Comparison of ENCODE assay signal across 36 cellular contexts in genomic region chr14:95353007-95353406, GRCh38.
"Had no signal": no experiment of that assay in that cellular context is flagged by ENCODE, and none has a peak within 500 bp of the region (broad histone marks: within the 10 kb centered on the region; RNA-seq: fewer than 3 reads in every experiment).

No MANE protein-coding gene starts in this region.

- H3K27ac Mint-ChIP-seq: activated CD4-positive, alpha-beta memory T cell treated with anti-CD3 and anti-CD28 coated beads, Interleukin-2, amount 10 ng/mL, durations not matched to agents 7 days and 5 days; activated CD4-positive, alpha-beta T cell treated with anti-CD3 and anti-CD28 coated beads for 36 hours; activated CD4-positive, alpha-beta T cell treated with anti-CD3 and anti-CD28 coated beads, Interleukin-2, amount 10 ng/mL, durations not matched to agents 7 days and 5 days; activated CD8-positive, alpha-beta memory T cell treated with anti-CD3 and anti-CD28 coated beads, Interleukin-2, amount 10 ng/mL, durations not matched to agents 7 days and 5 days; activated CD8-positive, alpha-beta T cell treated with anti-CD3 and anti-CD28 coated beads, Interleukin-2, amount 10 ng/mL, durations not matched to agents 7 days and 5 days; activated naive CD4-positive, alpha-beta T cell treated with anti-CD3 and anti-CD28 coated beads, Interleukin-2, amount 10 ng/mL, durations not matched to agents 7 days and 5 days; activated naive CD4-positive, alpha-beta T cell treated with anti-CD3 and anti-CD28 coated beads, Interleukin-2, amount 50 U/mL, for 24 hours; activated naive CD8-positive, alpha-beta T cell; activated naive CD8-positive, alpha-beta T cell treated with anti-CD3 and anti-CD28 coated beads, Interleukin-2, amount 10 ng/mL, durations not matched to agents 7 days and 5 days; activated naive CD8-positive, alpha-beta T cell treated with anti-CD3 and anti-CD28 coated beads, Interleukin-2, amount 50 U/mL, for 24 hours; activated T-cell treated with anti-CD3 and anti-CD28 coated beads, Interleukin-2, amount 50 U/mL, for 24 hours; activated T-helper 2 cell treated with anti-CD3 and anti-CD28 coated beads, Interferon-gamma antibody, Interleukin-2, Interleukin-4, amounts not matched to agents 10 μg/mL and 5 μg/mL and 100 μg/mL, durations not matched to agents 14 hours and 24 hours and 36 hours; brain; T-helper 1 cell treated with Interleukin-12 subunit alpha and Interleukin-12 subunit beta and Interleukin-4 antibody, amounts not matched to agents 30 μg/mL and 1 μg/mL, for 36 hours; T-helper 2 cell treated with Interferon-gamma antibody and Interleukin-4, amounts not matched to agents 5 μg/mL and 100 μg/mL, for 36 hours had no signal

- H3K4me3 ChIP-seq: ascending aorta, cardiac muscle cell had no signal

- H3K4me1 ChIP-seq: ascending aorta had no signal

- FAIRE-seq: bronchial epithelial cell, TTC549 had no signal

- H3K27me3 ChIP-seq: ascending aorta had no signal

- H3K4me3 Mint-ChIP-seq: activated CD4-positive, alpha-beta memory T cell treated with anti-CD3 and anti-CD28 coated beads, Interleukin-2, amount 10 ng/mL, durations not matched to agents 7 days and 5 days; activated CD4-positive, alpha-beta T cell treated with anti-CD3 and anti-CD28 coated beads for 36 hours; activated CD4-positive, alpha-beta T cell treated with anti-CD3 and anti-CD28 coated beads, Interleukin-2, amount 10 ng/mL, durations not matched to agents 7 days and 5 days; activated CD8-positive, alpha-beta memory T cell treated with anti-CD3 and anti-CD28 coated beads, Interleukin-2, amount 10 ng/mL, durations not matched to agents 7 days and 5 days; activated CD8-positive, alpha-beta T cell treated with anti-CD3 and anti-CD28 coated beads, Interleukin-2, amount 10 ng/mL, durations not matched to agents 7 days and 5 days; activated naive CD4-positive, alpha-beta T cell treated with anti-CD3 and anti-CD28 coated beads, Interleukin-2, amount 10 ng/mL, durations not matched to agents 7 days and 5 days; activated naive CD4-positive, alpha-beta T cell treated with anti-CD3 and anti-CD28 coated beads, Interleukin-2, amount 50 U/mL, for 24 hours; activated naive CD8-positive, alpha-beta T cell; activated naive CD8-positive, alpha-beta T cell treated with anti-CD3 and anti-CD28 coated beads, Interleukin-2, amount 10 ng/mL, durations not matched to agents 7 days and 5 days; activated naive CD8-positive, alpha-beta T cell treated with anti-CD3 and anti-CD28 coated beads, Interleukin-2, amount 50 U/mL, for 24 hours; activated T-cell treated with anti-CD3 and anti-CD28 coated beads, Interleukin-2, amount 50 U/mL, for 24 hours; brain; central memory CD8-positive, alpha-beta T cell; T-helper 1 cell treated with Interleukin-12 subunit alpha and Interleukin-12 subunit beta and Interleukin-4 antibody, amounts not matched to agents 30 μg/mL and 1 μg/mL, for 36 hours; T-helper 2 cell treated with Interferon-gamma antibody and Interleukin-4, amounts not matched to agents 5 μg/mL and 100 μg/mL, for 36 hours had no signal

- DNase-seq: activated CD4-positive, alpha-beta memory T cell treated with anti-CD3 and anti-CD28 coated beads, Interleukin-2, amount 10 ng/mL, durations not matched to agents 7 days and 5 days; activated CD4-positive, alpha-beta T cell treated with anti-CD3 and anti-CD28 coated beads for 1 hour; activated CD4-positive, alpha-beta T cell treated with anti-CD3 and anti-CD28 coated beads for 36 hours; activated CD4-positive, alpha-beta T cell treated with anti-CD3 and anti-CD28 coated beads for 48 hours; activated CD4-positive, alpha-beta T cell treated with anti-CD3 and anti-CD28 coated beads, Interleukin-2, amount 10 ng/mL, durations not matched to agents 7 days and 5 days; activated CD4-positive, alpha-beta T cell treated with anti-CD3 and anti-CD28 coated beads, Interleukin-2, amount 50 U/mL, for 48 hours; activated CD4-positive, CD25-positive, alpha-beta regulatory T cell; activated CD8-positive, alpha-beta memory T cell treated with anti-CD3 and anti-CD28 coated beads, Interleukin-2, amount 50 U/mL, for 48 hours; activated CD8-positive, alpha-beta T cell treated with anti-CD3 and anti-CD28 coated beads, Interleukin-2, amount 10 ng/mL, durations not matched to agents 7 days and 5 days; activated effector memory CD4-positive, alpha-beta T cell treated with Interleukin-2 at 50 U/mL for 16 hours; activated gamma-delta T cell; activated naive CD4-positive, alpha-beta T cell treated with anti-CD3 and anti-CD28 coated beads, Interleukin-2, amount 10 ng/mL, durations not matched to agents 7 days and 5 days; activated naive CD4-positive, alpha-beta T cell treated with Interleukin-2 at 50 U/mL for 16 hours; activated naive CD8-positive, alpha-beta T cell treated with anti-CD3 and anti-CD28 coated beads, Interleukin-2, amount 10 ng/mL, durations not matched to agents 7 days and 5 days; activated naive CD8-positive, alpha-beta T cell treated with anti-CD3 and anti-CD28 coated beads, Interleukin-2, amount 50 U/mL, for 24 hours; activated T-cell treated with anti-CD3 and anti-CD28 coated beads, Interleukin-2, amount 50 U/mL, for 24 hours; amygdala; anterior cingulate cortex; caudate nucleus; cerebellar nuclear complex; T-helper 2 cell; T-helper 9 cell had no signal

- H3K27ac ChIP-seq: ascending aorta, cardiac muscle cell, VCaP had no signal

- H3K4me1 Mint-ChIP-seq: activated CD4-positive, alpha-beta memory T cell treated with anti-CD3 and anti-CD28 coated beads, Interleukin-2, amount 10 ng/mL, durations not matched to agents 7 days and 5 days; activated CD4-positive, alpha-beta T cell treated with anti-CD3 and anti-CD28 coated beads for 36 hours; activated CD4-positive, alpha-beta T cell treated with anti-CD3 and anti-CD28 coated beads, Interleukin-2, amount 10 ng/mL, durations not matched to agents 7 days and 5 days; activated CD8-positive, alpha-beta memory T cell treated with anti-CD3 and anti-CD28 coated beads, Interleukin-2, amount 10 ng/mL, durations not matched to agents 7 days and 5 days; activated naive CD4-positive, alpha-beta T cell treated with anti-CD3 and anti-CD28 coated beads, Interleukin-2, amount 10 ng/mL, durations not matched to agents 7 days and 5 days; activated naive CD4-positive, alpha-beta T cell treated with anti-CD3 and anti-CD28 coated beads, Interleukin-2, amount 50 U/mL, for 24 hours; activated naive CD8-positive, alpha-beta T cell treated with anti-CD3 and anti-CD28 coated beads, Interleukin-2, amount 10 ng/mL, durations not matched to agents 7 days and 5 days; activated naive CD8-positive, alpha-beta T cell treated with anti-CD3 and anti-CD28 coated beads, Interleukin-2, amount 50 U/mL, for 24 hours; brain; central memory CD8-positive, alpha-beta T cell had no signal

- H3K36me3 Mint-ChIP-seq: activated naive CD4-positive, alpha-beta T cell treated with anti-CD3 and anti-CD28 coated beads, Interleukin-2, amount 10 ng/mL, durations not matched to agents 7 days and 5 days; activated naive CD4-positive, alpha-beta T cell treated with anti-CD3 and anti-CD28 coated beads, Interleukin-2, amount 50 U/mL, for 24 hours; activated naive CD8-positive, alpha-beta T cell; brain had no signal

- H3K36me3 ChIP-seq: ascending aorta, cardiac muscle cell had no signal

- ATAC-seq: activated CD4-positive, alpha-beta T cell treated with anti-CD3 and anti-CD28 coated beads for 36 hours; activated CD4-positive, CD25-positive, alpha-beta regulatory T cell treated with anti-CD3 and anti-CD28 coated beads, Interleukin-2, amount 50 U/mL, for 24 hours; activated CD8-positive, alpha-beta memory T cell treated with anti-CD3 and anti-CD28 coated beads, Interleukin-2, amount 10 ng/mL, durations not matched to agents 7 days and 5 days; activated CD8-positive, alpha-beta T cell treated with anti-CD3 and anti-CD28 coated beads, Interleukin-2, amount 10 ng/mL, durations not matched to agents 7 days and 5 days; activated naive CD8-positive, alpha-beta T cell treated with anti-CD3 and anti-CD28 coated beads, Interleukin-2, amount 50 U/mL, for 24 hours had no signal
